ENCODE assay signal across 1 cellular context in genomic region chr7:107605223-107605815, GRCh38.
TF ChIP-seq lines count a peak whose summit lies in the region.

No MANE protein-coding gene starts in this region.

TF ChIP-seq in IMR-90, 13 proteins besides CTCF, POLR2A, EP300 and RAD21:
- TF ChIP-seq ELK1 (IDR thresholded peaks at IDR 0.05; ENCODE audit: borderline replicate concordance, low read depth, low read length) (no peak), FOS (IDR thresholded peaks at IDR 0.05; ENCODE audit: low read depth, low read length) (no peak), SMC3 (IDR thresholded peaks at IDR 0.05; ENCODE audit: low read depth, low read length) (no peak), BHLHE40 (IDR thresholded peaks at IDR 0.05; ENCODE audit: low read depth, low read length) (no peak), CEBPB (IDR thresholded peaks at IDR 0.05; ENCODE audit: low read depth, low read length) (no peak), MAFK (IDR thresholded peaks at IDR 0.05; ENCODE audit: low read depth, low read length) (no peak), NFE2L2 (IDR thresholded peaks at IDR 0.05; ENCODE audit: low read depth, low read length) (no peak), MAZ (IDR thresholded peaks at IDR 0.05; ENCODE audit: borderline replicate concordance, low read depth, low read length) (no peak), MXI1 (IDR thresholded peaks at IDR 0.05; ENCODE audit: borderline replicate concordance, low read depth, low read length) (no peak), CHD1 (IDR thresholded peaks at IDR 0.05; ENCODE audit: low read depth, low read length) (no peak), USF2 (IDR thresholded peaks at IDR 0.05; ENCODE audit: low read depth, low read length) (no peak), RCOR1 (IDR thresholded peaks at IDR 0.05; ENCODE audit: insufficient replicate concordance, low read length) (no peak), RFX5 (IDR thresholded peaks at IDR 0.05; ENCODE audit: low read depth, low read length) (no peak)
